25 cellular contexts compared by ENCODE assay signal in genomic region chr2:224775638-224776037, GRCh38. TPM values are rescaled to one million over a fixed set of nuclear protein-coding genes. Genes with fewer than 3 reads are reported as not detected.
DNase-seq lines count a peak whose midpoint lies in the region; ATAC-seq, FAIRE-seq and TF ChIP-seq lines count a peak whose summit lies in the region.
"Had no signal": no experiment of that assay in that cellular context is flagged by ENCODE, and none has a peak within 500 bp of the region (broad histone marks: within the 10 kb centered on the region; RNA-seq: fewer than 3 reads in every experiment).

No MANE protein-coding gene starts in this region.

- H3K9me3 ChIP-seq in T-helper 17 cell (ENCODE audit: control insufficient read depth, low read length, poor library complexity, severe bottlenecking): no peaks in the 10 kb centered on the region
- no peaks in the 10 kb centered on the region for H3K9me3 ChIP-seq in kidney (ENCODE audit: control insufficient read depth in 1 of 2, low read length in 2 of 2)
- H3K9me3 ChIP-seq in esophagus squamous epithelium: no peaks in the 10 kb centered on the region
- H3K9me3 ChIP-seq: Caco-2 had no signal

- WGBS in esophagus squamous epithelium, 2 donors: 67 to 79% methylated on average over 1 of the region's 1 CpG

- H3K36me3 ChIP-seq in kidney (ENCODE audit: control insufficient read depth in 1 of 2, insufficient read depth in 2 of 2, low read length in 2 of 2) (no peaks in the 10 kb centered on the region), esophagus squamous epithelium (peaks cover 0 to 45% (median 0%) of the 10 kb centered on the region in 3 donors)

- no peak for FAIRE-seq in kidney (lab: Jason Lieb, UNC)
- FAIRE-seq: GM12891 had no signal

- H3K4me3 Mint-ChIP-seq in T-helper 17 cell: no peak overlapping the region
- H3K4me3 Mint-ChIP-seq in stimulated activated effector memory CD8-positive, alpha-beta T cell treated with anti-CD3 and anti-CD28 coated beads, Interleukin-12 subunit alpha, Interleukin-12 subunit beta, amount 100 ng/mL, for 72 hours: no peak overlapping the region
- H3K4me3 Mint-ChIP-seq in activated T-helper 17 cell treated with anti-CD3 and anti-CD28 coated beads, Interleukin-2, amount 50 U/mL, for 72 hours: no peak overlapping the region
- H3K4me3 Mint-ChIP-seq: CD4-positive, alpha-beta memory T cell had no signal

- no peak for ATAC-seq in T-helper 17 cell
- no peak for ATAC-seq in stimulated activated effector memory CD8-positive, alpha-beta T cell treated with anti-CD3 and anti-CD28 coated beads, Interleukin-12 subunit alpha, Interleukin-12 subunit beta, amount 100 ng/mL, for 72 hours
- ATAC-seq in activated T-helper 17 cell treated with anti-CD3 and anti-CD28 coated beads, Interleukin-2, amount 50 U/mL, for 72 hours (replicated peaks): no peak

- TF ChIP-seq POLR2A in esophagus squamous epithelium (IDR thresholded peaks at IDR 0.05): no peak

- TF ChIP-seq CTCF in kidney (IDR thresholded peaks at IDR 0.05; ENCODE audit: borderline replicate concordance, extremely low read depth, insufficient read depth) (no peak), esophagus squamous epithelium (IDR thresholded peaks at IDR 0.05) (no peak)

- H3K36me3 Mint-ChIP-seq in T-helper 17 cell (ENCODE audit: low read depth): peaks cover 13% of the 10 kb centered on the region
- peaks cover 90% of the 10 kb centered on the region for H3K36me3 Mint-ChIP-seq in stimulated activated effector memory CD8-positive, alpha-beta T cell treated with anti-CD3 and anti-CD28 coated beads, Interleukin-12 subunit alpha, Interleukin-12 subunit beta, amount 100 ng/mL, for 72 hours
- peaks cover 93% of the 10 kb centered on the region for H3K36me3 Mint-ChIP-seq in activated T-helper 17 cell treated with anti-CD3 and anti-CD28 coated beads, Interleukin-2, amount 50 U/mL, for 72 hours (ENCODE audit: low read depth)

- H3K9ac ChIP-seq in kidney (ENCODE audit: low read length in 2 of 2): no peak overlapping the region
- H3K9ac ChIP-seq: BLaER1 had no signal

- H3K4me1 ChIP-seq in kidney (ENCODE audit: control insufficient read depth in 1 of 2, insufficient read depth in 1 of 2, low read depth in 1 of 2, low read length in 2 of 2) (no peaks in the 10 kb centered on the region), esophagus squamous epithelium (peaks cover 0 to 14% (median 0%) of the 10 kb centered on the region in 3 donors)
- H3K4me1 ChIP-seq: Caco-2 had no signal

- H3K9me3 Mint-ChIP-seq in stimulated activated effector memory CD8-positive, alpha-beta T cell treated with anti-CD3 and anti-CD28 coated beads, Interleukin-12 subunit alpha, Interleukin-12 subunit beta, amount 100 ng/mL, for 72 hours: no peaks in the 10 kb centered on the region
- H3K9me3 Mint-ChIP-seq in activated T-helper 17 cell treated with anti-CD3 and anti-CD28 coated beads, Interleukin-2, amount 50 U/mL, for 72 hours: no peaks in the 10 kb centered on the region

- peaks cover 6% of the 10 kb centered on the region for H3K4me1 Mint-ChIP-seq in T-helper 17 cell
- no peaks in the 10 kb centered on the region for H3K4me1 Mint-ChIP-seq in stimulated activated effector memory CD8-positive, alpha-beta T cell treated with anti-CD3 and anti-CD28 coated beads, Interleukin-12 subunit alpha, Interleukin-12 subunit beta, amount 100 ng/mL, for 72 hours
- H3K4me1 Mint-ChIP-seq in activated T-helper 17 cell treated with anti-CD3 and anti-CD28 coated beads, Interleukin-2, amount 50 U/mL, for 72 hours: no peaks in the 10 kb centered on the region

- H3K4me3 ChIP-seq in kidney (ENCODE audit: low read length in 2 of 2) (no peak overlapping the region), esophagus squamous epithelium (no peak overlapping the region)
- H3K4me3 ChIP-seq: BLaER1, PC-9 had no signal

- intact Hi-C loops in kidney (cut with DNase I) (no loop called here), esophagus squamous epithelium (cut with DNase I) (loop anchor here (10.0 kb wide), 1 partner anchor 421 kb away; no protein-coding TSS in a partner anchor)

- H3K27ac ChIP-seq in kidney (ENCODE audit: low read depth in 2 of 2, low read length in 2 of 2): no peak overlapping the region
- H3K27ac ChIP-seq in esophagus squamous epithelium: no peak overlapping the region
- H3K27ac ChIP-seq: BLaER1, PC-9, RWPE1 had no signal

- H3K27me3 Mint-ChIP-seq in T-helper 17 cell: no peaks in the 10 kb centered on the region
- no peaks in the 10 kb centered on the region for H3K27me3 Mint-ChIP-seq in activated T-helper 17 cell treated with anti-CD3 and anti-CD28 coated beads, Interleukin-2, amount 50 U/mL, for 72 hours
- H3K27me3 Mint-ChIP-seq: CD4-positive, alpha-beta memory T cell had no signal

- peak overlapping the region; percentile 89 for H3K27ac Mint-ChIP-seq in T-helper 17 cell
- H3K27ac Mint-ChIP-seq in stimulated activated effector memory CD8-positive, alpha-beta T cell treated with anti-CD3 and anti-CD28 coated beads, Interleukin-12 subunit alpha, Interleukin-12 subunit beta, amount 100 ng/mL, for 72 hours: peak overlapping the region; percentile 53
- no peak overlapping the region for H3K27ac Mint-ChIP-seq in activated T-helper 17 cell treated with anti-CD3 and anti-CD28 coated beads, Interleukin-2, amount 50 U/mL, for 72 hours

- H3K27me3 ChIP-seq in esophagus squamous epithelium: no peaks in the 10 kb centered on the region
- H3K27me3 ChIP-seq: BLaER1 had no signal

- peak; percentile 11 for DNase-seq in NCI-H226
- DNase-seq in T-helper 17 cell: no peak
- peak; percentile 69 for DNase-seq in kidney
- no peak for DNase-seq in stimulated activated effector memory CD8-positive, alpha-beta T cell treated with anti-CD3 and anti-CD28 coated beads, Interleukin-12 subunit alpha, Interleukin-12 subunit beta, amount 100 ng/mL, for 72 hours (ENCODE audit: low spot score in 2 of 2)
- no peak for DNase-seq in esophagus squamous epithelium (lab: John Stamatoyannopoulos, UW)
- no peak for DNase-seq in HUDEP-2 (lab: John Stamatoyannopoulos, UW; ENCODE audit: unreplicated experiment in 76 of 76)
- DNase-seq: ACHN; Caco-2; CD4-positive, alpha-beta memory T cell; DMS 273 treated with DMSO at 0.1 percent for 48 hours; DMS79 treated with DMSO at 0.1 percent for 48 hours; H7; Kasumi-1; MM.1S; NCI-H1048; NCI-H1417 treated with DMSO at 0.1 percent for 48 hours; NCI-H187; NCI-H446 treated with DMSO at 0.1 percent for 48 hours; NCI-H526 treated with DMSO at 0.1 percent for 48 hours; PC-9; SHP77 treated with DMSO at 0.1 percent for 48 hours had no signal

RNA-seq across cellular contexts. Expression of gene CCDC195, which starts 59.5 kb away (rescaled TPM):
- total RNA-seq in T-helper 17 cell: not detected
- not detected for total RNA-seq in kidney
- polyA plus RNA-seq in kidney (ENCODE audit: insufficient read depth, low read depth, low replicate concordance): not detected
- total RNA-seq in activated T-helper 17 cell treated with anti-CD3 and anti-CD28 coated beads, Interleukin-2, amount 50 U/mL, for 72 hours: not detected
- not detected for total RNA-seq in esophagus squamous epithelium
- total RNA-seq: Caco-2; CD4-positive, alpha-beta memory T cell; H7; PC-9 had no signal
- polyA plus RNA-seq: CD4-positive, alpha-beta memory T cell had no signal

Comparison
In these comparisons a context has a peak if more than half of its experiments do, and no peak if none do; other contexts are left out.
1. DNase-seq: peak in NCI-H226 (single experiment) and kidney (single experiment); none in T-helper 17 cell (0 of 3), stimulated activated effector memory CD8-positive, alpha-beta T cell treated with anti-CD3 and anti-CD28 coated beads, Interleukin-12 subunit alpha, Interleukin-12 subunit beta, amount 100 ng/mL, for 72 hours (0 of 2), esophagus squamous epithelium (single experiment) and HUDEP-2 (0 of 76).